Comparison of ENCODE assay signal across 24 cellular contexts in genomic region chr2:162372818-162373217, GRCh38.
"Had no signal": no experiment of that assay in that cellular context is flagged by ENCODE, and none has a peak within 500 bp of the region (broad histone marks: within the 10 kb centered on the region; RNA-seq: fewer than 3 reads in every experiment).

No MANE protein-coding gene starts in this region.

- DNase-seq: stimulated activated CD4-positive, alpha-beta T cell treated with anti-CD3 and anti-CD28 coated beads, Interleukin-2, amount 100 ng/mL, for 48 hours; stimulated activated CD4-positive, alpha-beta T cell treated with anti-CD3 and anti-CD28 coated beads, Interleukin-4, amount 100 ng/mL, for 1 hour; stimulated activated CD4-positive, alpha-beta T cell treated with anti-CD3 and anti-CD28 coated beads, Interleukin-4, amount 100 ng/mL, for 24 hours; stimulated activated CD4-positive, alpha-beta T cell treated with anti-CD3 and anti-CD28 coated beads, Interleukin-4, amount 100 ng/mL, for 4 hours; stimulated activated CD8-positive, alpha-beta memory T cell treated with anti-CD3 and anti-CD28 coated beads, Interleukin-4, amount 100 ng/mL, for 48 hours; stimulated activated naive B cell treated with anti-CD40 and anti-IgM and Interleukin-4, amounts not matched to agents 10 μg/mL and 1 μg/mL and 100 μg/mL, for 72 hours; stimulated activated naive CD4-positive, alpha-beta T cell; stimulated activated naive CD4-positive, alpha-beta T cell treated with Interleukin-2 at 50 U/mL for 16 hours; stimulated activated naive CD8-positive, alpha-beta T cell treated with anti-CD3 and anti-CD28 coated beads, Interleukin-15, amount 100 ng/mL, for 72 hours; stimulated activated naive CD8-positive, alpha-beta T cell treated with anti-CD3 and anti-CD28 coated beads, Interleukin-15, Interleukin-2, amounts not matched to agents 100 U/mL and 50 U/mL, for 24 hours; stomach; substantia nigra; testis; thyroid gland; tibial artery; transverse colon; trophoblast cell; upper lobe of left lung; upper lobe of right lung; uterus had no signal

- H3K4me1 ChIP-seq: suprapubic skin, testis, thyroid gland, transverse colon, upper lobe of left lung, upper lobe of right lung, uterus, vagina had no signal

- H3K4me3 ChIP-seq: stomach, suprapubic skin, testis, thoracic aorta, thyroid gland, tibial artery, tibial nerve, transverse colon, upper lobe of left lung, upper lobe of right lung, uterus, vagina had no signal

- H3K9me3 ChIP-seq: stomach, suprapubic skin, testis, thoracic aorta, thyroid gland, tibial artery, tibial nerve, transverse colon, upper lobe of left lung, upper lobe of right lung, uterus, vagina had no signal

- H3K27me3 ChIP-seq: stomach, suprapubic skin, testis, thyroid gland, tibial artery, tibial nerve, transverse colon, upper lobe of left lung, upper lobe of right lung, uterus, vagina had no signal

- H3K27ac ChIP-seq: stomach, suprapubic skin, testis, thoracic aorta, thyroid gland, tibial artery, tibial nerve, transverse colon, upper lobe of left lung, upper lobe of right lung, uterus, vagina had no signal

- H3K36me3 ChIP-seq: stomach, suprapubic skin, thoracic aorta, thyroid gland, tibial artery, tibial nerve, transverse colon, upper lobe of left lung, upper lobe of right lung, uterus, vagina had no signal
